In the genomic region with DNA sequence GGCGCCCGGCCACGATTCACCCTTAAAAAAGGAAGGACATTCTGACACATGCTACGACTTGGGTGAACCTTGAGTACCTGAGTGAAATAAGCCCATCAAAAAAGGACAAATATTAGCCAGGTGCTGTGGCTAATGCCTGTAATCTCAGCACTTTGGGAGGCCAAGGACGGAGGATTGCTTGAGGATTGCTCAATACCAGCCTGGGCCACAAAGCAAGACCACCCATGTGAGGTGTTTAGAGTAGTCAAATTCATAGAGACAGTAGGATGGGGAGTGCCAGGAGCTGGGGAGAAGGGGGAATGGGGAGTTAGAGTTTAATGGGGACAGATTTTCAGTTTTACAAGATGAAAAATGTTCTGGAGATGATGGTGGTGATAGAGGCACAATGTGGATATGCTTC, we compare ENCODE assay signal across 23 cellular contexts. TPM values are rescaled to one million over a fixed set of nuclear protein-coding genes. Genes with fewer than 3 reads are reported as not detected.
A peak's percentile ranks its signal among the peaks of the same experiment; 100 is the strongest.
DNase-seq lines count a peak whose midpoint lies in the region; ATAC-seq and TF ChIP-seq lines count a peak whose summit lies in the region.
"Had no signal": no experiment of that assay in that cellular context is flagged by ENCODE, and none has a peak within 500 bp of the region (broad histone marks: within the 10 kb centered on the region; RNA-seq: fewer than 3 reads in every experiment).

No MANE protein-coding gene starts in this region.

- peaks cover 31% of the 10 kb centered on the region for H3K4me1 Mint-ChIP-seq in activated naive CD4-positive, alpha-beta T cell treated with anti-CD3 and anti-CD28 coated beads, Interleukin-2, amount 50 U/mL, for 24 hours
- H3K4me1 Mint-ChIP-seq in endothelial cell (ENCODE audit: unreplicated experiment) = peaks cover 11% of the 10 kb centered on the region

- no peak overlapping the region for H3K27ac ChIP-seq in IMR-90 (ENCODE audit: insufficient read depth, low read length)
- H3K27ac ChIP-seq: KMS-11, SJCRH30 had no signal

- no peak overlapping the region for H3K9ac ChIP-seq in IMR-90 (ENCODE audit: low read depth, low read length)
- H3K9ac ChIP-seq in iPS-15b (ENCODE audit: low read depth, low read length) = no peak overlapping the region
- H3K9ac ChIP-seq: KMS-11 had no signal

- H2BK5ac ChIP-seq in IMR-90 (ENCODE audit: low read depth, low read length, poor library complexity, severe bottlenecking) = no peak overlapping the region

- H3K4me1 ChIP-seq in IMR-90 (ENCODE audit: control insufficient read depth, insufficient read depth, low read length) = no peaks in the 10 kb centered on the region
- peaks cover 3% of the 10 kb centered on the region for H3K4me1 ChIP-seq in iPS-15b (ENCODE audit: control insufficient read depth, insufficient read depth, low read length)
- H3K4me1 ChIP-seq: SJCRH30 had no signal

- no TSS peak for BruUV-seq in IMR-90 (replicated peaks; lab: Mats Ljungman, UMichigan)

- no peak overlapping the region for H3K4me3 Mint-ChIP-seq in activated naive CD4-positive, alpha-beta T cell treated with anti-CD3 and anti-CD28 coated beads, Interleukin-2, amount 50 U/mL, for 24 hours
- no peak overlapping the region for H3K4me3 Mint-ChIP-seq in endothelial cell (ENCODE audit: unreplicated experiment)

- peak overlapping the region; percentile 59 for H3K27ac Mint-ChIP-seq in activated naive CD4-positive, alpha-beta T cell treated with anti-CD3 and anti-CD28 coated beads, Interleukin-2, amount 50 U/mL, for 24 hours
- H3K27ac Mint-ChIP-seq in endothelial cell (ENCODE audit: unreplicated experiment) = no peak overlapping the region

- H3K36me3 ChIP-seq in IMR-90 (ENCODE audit: control insufficient read depth, insufficient read depth, low read length) = no peaks in the 10 kb centered on the region
- no peaks in the 10 kb centered on the region for H3K36me3 ChIP-seq in iPS-15b (ENCODE audit: control insufficient read depth, insufficient read depth, low read length)
- H3K36me3 ChIP-seq: SJCRH30 had no signal

- no peak for TF ChIP-seq CTCF in IMR-90 (conservative IDR thresholded peaks at IDR 0.05; ENCODE audit: low read depth, low read length)
- no peak for TF ChIP-seq CTCF in endothelial cell (IDR thresholded peaks at IDR 0.05; ENCODE audit: unreplicated experiment)

- no peaks in the 10 kb centered on the region for H3K36me3 Mint-ChIP-seq in activated naive CD4-positive, alpha-beta T cell treated with anti-CD3 and anti-CD28 coated beads, Interleukin-2, amount 50 U/mL, for 24 hours
- no peaks in the 10 kb centered on the region for H3K36me3 Mint-ChIP-seq in endothelial cell (ENCODE audit: low read depth, unreplicated experiment)
- H3K36me3 Mint-ChIP-seq: CD8-positive, alpha-beta memory T cell had no signal

- no peak overlapping the region for H3K56ac ChIP-seq in IMR-90 (ENCODE audit: extremely low read depth, insufficient read depth, low read length)

- no peak overlapping the region for H2AK5ac ChIP-seq in IMR-90 (ENCODE audit: low read depth, low read length)

- no peak overlapping the region for H2BK20ac ChIP-seq in IMR-90 (ENCODE audit: low read depth, low read length)

- TF ChIP-seq POLR2A in IMR-90 (IDR thresholded peaks at IDR 0.05; ENCODE audit: low read depth, low read length) = no peak

- H3K4me3 ChIP-seq in IMR-90 (ENCODE audit: insufficient read depth, low read depth, low read length) (no peak overlapping the region), iPS-15b (ENCODE audit: low read depth, low read length) (peak overlapping the region; percentile 76)
- H3K4me3 ChIP-seq: SJCRH30 had no signal

- H3K18ac ChIP-seq in IMR-90 (ENCODE audit: low read depth, low read length) = no peak overlapping the region

- in situ Hi-C loops in IMR-90 (cut with MboI; ENCODE audit: low sequenced_read_pairs) = no loop called here

- H3K27me3 ChIP-seq in IMR-90 (ENCODE audit: control insufficient read depth, insufficient read depth, low read length) (peaks cover 2% of the 10 kb centered on the region; the same call in 1 of the 2 replicates), iPS-15b (ENCODE audit: control insufficient read depth, insufficient read depth, low read length) (no peaks in the 10 kb centered on the region)
- H3K27me3 ChIP-seq: SJCRH30 had no signal

- intact Hi-C loops in IMR-90 (cut with micrococcal nuclease) (no loop called here), Right ventricle myocardium superior (cut with DNase I) (no loop called here)

- no peak for TF ChIP-seq RAD21 in IMR-90 (IDR thresholded peaks at IDR 0.05; ENCODE audit: low read length)

- H3K4ac ChIP-seq in IMR-90 (ENCODE audit: low read depth, low read length) = no peak overlapping the region

- CTCF ChIA-PET in IMR-90 (lab: Yijun Ruan, JAX) = no interaction called here

- H2AFZ ChIP-seq in IMR-90 (replicated peaks; ENCODE audit: low read length, poor library complexity) = no peak overlapping the region

- H3K14ac ChIP-seq in IMR-90 (replicated peaks; ENCODE audit: low read depth, low read length) = no peak overlapping the region

- POLR2A ChIA-PET in IMR-90 (lab: Charles Lee; ENCODE audit: unreplicated experiment) = no interaction called here

- no peak overlapping the region for H2BK120ac ChIP-seq in IMR-90 (ENCODE audit: low read depth, low read length)

- ATAC-seq in IMR-90 (ENCODE audit: low read depth) (no peak), Right ventricle myocardium superior (ENCODE audit: poor library complexity) (no peak)
- ATAC-seq: Panc1 had no signal

- no peaks in the 10 kb centered on the region for H3K27me3 Mint-ChIP-seq in activated naive CD4-positive, alpha-beta T cell treated with anti-CD3 and anti-CD28 coated beads, Interleukin-2, amount 50 U/mL, for 24 hours
- peaks cover 3% of the 10 kb centered on the region for H3K27me3 Mint-ChIP-seq in endothelial cell (ENCODE audit: unreplicated experiment)
- H3K27me3 Mint-ChIP-seq: CD8-positive, alpha-beta memory T cell had no signal

- no peak overlapping the region for H3K23ac ChIP-seq in IMR-90 (ENCODE audit: low read depth, low read length)

- H3K79me1 ChIP-seq in IMR-90 (ENCODE audit: low read depth in 1 of 2, low read length in 2 of 2) = no peaks in the 10 kb centered on the region

- H2AK9ac ChIP-seq in IMR-90 (replicated peaks; ENCODE audit: low read depth, low read length, poor library complexity) = no peak overlapping the region

- H3K4me2 ChIP-seq in IMR-90 (ENCODE audit: low read depth, low read length) = no peak overlapping the region
- H3K4me2 ChIP-seq: KMS-11 had no signal

- dilution Hi-C loops in IMR-90 (cut with HindIII; ENCODE audit: low sequenced_read_pairs, unreplicated experiment) = no loop called here

- H4K20me1 ChIP-seq in IMR-90 (ENCODE audit: insufficient read depth, low read length) = no peaks in the 10 kb centered on the region

- H4K91ac ChIP-seq in IMR-90 (ENCODE audit: insufficient read depth, low read depth, low read length) = no peak overlapping the region

- H2BK15ac ChIP-seq in IMR-90 (ENCODE audit: low read depth, low read length) = no peak overlapping the region

- H3K9me3 Mint-ChIP-seq in activated naive CD4-positive, alpha-beta T cell treated with anti-CD3 and anti-CD28 coated beads, Interleukin-2, amount 50 U/mL, for 24 hours = no peaks in the 10 kb centered on the region
- no peaks in the 10 kb centered on the region for H3K9me3 Mint-ChIP-seq in endothelial cell (ENCODE audit: unreplicated experiment)
- H3K9me3 Mint-ChIP-seq: CD8-positive, alpha-beta memory T cell had no signal

- H3K9me1 ChIP-seq in IMR-90 (ENCODE audit: insufficient read depth, low read length) = no peaks in the 10 kb centered on the region

- no peak overlapping the region for H4K8ac ChIP-seq in IMR-90 (ENCODE audit: low read depth in 2 of 2, low read length in 2 of 2)

- DNase-seq in activated naive CD4-positive, alpha-beta T cell treated with anti-CD3 and anti-CD28 coated beads, Interleukin-2, amount 50 U/mL, for 16 hours = no peak
- DNase-seq in IMR-90 (no peak), endothelial cell (ENCODE audit: low spot score) (no peak), Right ventricle myocardium superior (no peak)
- DNase-seq in activated CD4-positive, alpha-beta T cell treated with anti-CD3 and anti-CD28 coated beads, Interleukin-2, amount 50 U/mL, for 48 hours = no peak
- DNase-seq: AML-193; C1 segment of cervical spinal cord; Calu3; CD8-positive, alpha-beta memory T cell; GF-D8; NCI-H1092 treated with DMSO at 0.1 percent for 48 hours; NCI-H146; NCI-H2029; NCI-H226; NCI-H510A treated with DMSO at 0.1 percent for 48 hours; NCI-H774; NK-92 treated with Interleukin-12 subunit alpha and Interleukin-12 subunit beta, amount 100 ng/mL, for 24 hours; SJCRH30 had no signal

- H4K5ac ChIP-seq in IMR-90 (ENCODE audit: low read depth, low read length) = no peak overlapping the region

- WGBS in IMR-90 (ENCODE audit: extremely low coverage in 2 of 2, insufficient read length in 1 of 2), 2 experiments = 84% methylated on average over 3 of the region's 5 CpGs; no CpG with 5 or more reads in 1 of the 2 experiments

- H3K9me3 ChIP-seq in IMR-90 (ENCODE audit: control insufficient read depth, insufficient read depth, low read length) (no peaks in the 10 kb centered on the region), iPS-15b (ENCODE audit: control insufficient read depth, insufficient read depth, low read length) (no peaks in the 10 kb centered on the region)
- H3K9me3 ChIP-seq: SJCRH30 had no signal

TF ChIP-seq in IMR-90, 13 proteins besides CTCF, POLR2A, EP300 and RAD21:
- TF ChIP-seq BHLHE40 (IDR thresholded peaks at IDR 0.05; ENCODE audit: low read depth, low read length) (no peak), CEBPB (IDR thresholded peaks at IDR 0.05; ENCODE audit: low read depth, low read length) (peak; percentile 19; the same call in 1 of the 2 replicates)

RNA-seq across cellular contexts. Expression of gene IER5L, which starts 32.1 kb away (rescaled TPM):
- total RNA-seq in IMR-90 (2012; rRNA removed) (12.5 and 14.4 TPM in 2 replicates), endothelial cell (ENCODE audit: unreplicated experiment) (5.2 TPM), Right ventricle myocardium superior (3.5 TPM)
- polyA plus RNA-seq in IMR-90 (2012; rRNA removed) = 13.4 and 21.0 TPM in 2 replicates
- polyA plus RNA-seq in IMR-90 (2012; cell fraction: cytosol; rRNA removed) = 12.4 and 35.8 TPM in 2 replicates
- 13.1 and 28.4 TPM in 2 replicates for polyA plus RNA-seq in IMR-90 (2012; cell fraction: nucleus; rRNA removed; ENCODE audit: low replicate concordance)
- total RNA-seq: Daoy had no signal
